8 cellular contexts compared by ENCODE assay signal in the genomic region with DNA sequence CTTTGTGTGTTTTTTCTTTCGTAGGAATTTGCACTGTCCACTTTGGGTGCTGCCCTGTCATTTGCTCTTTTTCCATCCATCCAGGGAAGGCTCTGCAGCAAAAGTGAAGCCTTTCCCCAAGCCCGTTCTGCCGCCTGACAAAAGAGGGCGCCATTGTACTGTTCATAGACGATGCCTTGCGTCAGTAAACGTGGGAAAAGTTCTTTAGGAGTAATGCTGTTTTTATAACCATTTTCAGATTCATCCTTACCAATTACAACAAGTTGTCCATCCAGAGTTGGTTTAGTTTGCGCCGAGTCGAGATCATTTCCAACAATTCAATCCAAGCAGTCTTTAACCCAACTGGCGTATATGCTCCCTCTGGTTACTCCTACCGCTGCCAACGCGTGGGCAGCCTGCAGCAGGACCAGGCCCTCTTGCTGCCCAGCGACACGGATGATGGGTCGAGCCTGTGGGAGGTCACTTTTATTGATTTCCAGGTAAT. TPM values are rescaled to one million over a fixed set of nuclear protein-coding genes. Genes with fewer than 3 reads are reported as not detected.
DNase-seq lines count a peak whose midpoint lies in the region; ATAC-seq lines count a peak whose summit lies in the region.

No MANE protein-coding gene starts in this region.

- in situ Hi-C loops in SK-MEL-5 (cut with HindIII; ENCODE audit: low pct_unique_long_range_greater_than_20kb, low sequenced_read_pairs) = no loop called here

- ATAC-seq in left colon (peak; percentile 76), GM19452 (IDR thresholded peaks at IDR 0.05; ENCODE audit: unreplicated experiment) (no peak)

- no peak overlapping the region for H3K27ac ChIP-seq in caudate nucleus (ENCODE audit: low read depth, low read length)

- DNase-seq in NCI-H345 (lab: John Stamatoyannopoulos, UW) (peak; percentile 25), NCI-H345 treated with DMSO at 0.1 percent for 48 hours (lab: John Stamatoyannopoulos, UW; ENCODE audit: unreplicated experiment) (no peak), M059J (ENCODE audit: low read depth) (peak; percentile 73), SK-MEL-5 (ENCODE audit: low read depth, low spot score) (peak; percentile 82), caudate nucleus (lab: John Stamatoyannopoulos, UW) (peak in 46 of 61 donors; percentile 2 to 73 (median 31)), left colon (peak; percentile 38 to 66)
- DNase-seq in stimulated activated CD8-positive, alpha-beta memory T cell treated with anti-CD3 and anti-CD28 coated beads, Interleukin-15, amount 100 ng/mL, for 48 hours (ENCODE audit: low read depth in 2 of 2) = peak; percentile 7 to 13

- intact Hi-C loops in left colon (cut with DNase I, micrococcal nuclease) = no loop called here

RNA-seq across cellular contexts. Expression of gene RPS23, which starts 34.3 kb away (rescaled TPM):
- 2,299 and 2,313 TPM in 2 replicates for total RNA-seq in M059J (2014; rRNA removed; shearing (Covaris generic))
- 5,316 and 5,447 TPM in 2 replicates for total RNA-seq in SK-MEL-5 (2014; rRNA removed; shearing (Covaris generic))
- 3,447 and 3,665 TPM in 2 replicates for polyA plus RNA-seq in SK-MEL-5 (2015; cell fraction: cytosol; rRNA removed)
- polyA plus RNA-seq in SK-MEL-5 (2015; cell fraction: nucleus; rRNA removed) = 567 and 718 TPM in 2 replicates
- 1,000 to 10,000 TPM; 1,203 to 1,280 TPM for total RNA-seq in left colon
